1 cellular context compared by ENCODE assay signal in genomic region chr2:176093145-176093888, GRCh38.
TF ChIP-seq lines count a peak whose summit lies in the region.

No MANE protein-coding gene starts in this region.

TF ChIP-seq in IMR-90, 13 proteins besides CTCF, POLR2A, EP300 and RAD21 (continued from another document):
- TF ChIP-seq, protein P1, sequence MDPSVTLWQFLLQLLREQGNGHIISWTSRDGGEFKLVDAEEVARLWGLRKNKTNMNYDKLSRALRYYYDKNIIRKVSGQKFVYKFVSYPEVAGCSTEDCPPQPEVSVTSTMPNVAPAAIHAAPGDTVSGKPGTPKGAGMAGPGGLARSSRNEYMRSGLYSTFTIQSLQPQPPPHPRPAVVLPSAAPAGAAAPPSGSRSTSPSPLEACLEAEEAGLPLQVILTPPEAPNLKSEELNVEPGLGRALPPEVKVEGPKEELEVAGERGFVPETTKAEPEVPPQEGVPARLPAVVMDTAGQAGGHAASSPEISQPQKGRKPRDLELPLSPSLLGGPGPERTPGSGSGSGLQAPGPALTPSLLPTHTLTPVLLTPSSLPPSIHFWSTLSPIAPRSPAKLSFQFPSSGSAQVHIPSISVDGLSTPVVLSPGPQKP (IDR thresholded peaks at IDR 0.05; ENCODE audit: borderline replicate concordance, low read depth, low read length): no peak
- TF ChIP-seq BHLHE40 (IDR thresholded peaks at IDR 0.05; ENCODE audit: low read depth, low read length) (no peak), MXI1 (IDR thresholded peaks at IDR 0.05; ENCODE audit: borderline replicate concordance, low read depth, low read length) (no peak), MAZ (IDR thresholded peaks at IDR 0.05; ENCODE audit: borderline replicate concordance, low read depth, low read length) (no peak), RFX5 (IDR thresholded peaks at IDR 0.05; ENCODE audit: low read depth, low read length) (no peak), FOS (IDR thresholded peaks at IDR 0.05; ENCODE audit: low read depth, low read length) (no peak)
